ENCODE assay signal across 8 cellular contexts in the genomic region with DNA sequence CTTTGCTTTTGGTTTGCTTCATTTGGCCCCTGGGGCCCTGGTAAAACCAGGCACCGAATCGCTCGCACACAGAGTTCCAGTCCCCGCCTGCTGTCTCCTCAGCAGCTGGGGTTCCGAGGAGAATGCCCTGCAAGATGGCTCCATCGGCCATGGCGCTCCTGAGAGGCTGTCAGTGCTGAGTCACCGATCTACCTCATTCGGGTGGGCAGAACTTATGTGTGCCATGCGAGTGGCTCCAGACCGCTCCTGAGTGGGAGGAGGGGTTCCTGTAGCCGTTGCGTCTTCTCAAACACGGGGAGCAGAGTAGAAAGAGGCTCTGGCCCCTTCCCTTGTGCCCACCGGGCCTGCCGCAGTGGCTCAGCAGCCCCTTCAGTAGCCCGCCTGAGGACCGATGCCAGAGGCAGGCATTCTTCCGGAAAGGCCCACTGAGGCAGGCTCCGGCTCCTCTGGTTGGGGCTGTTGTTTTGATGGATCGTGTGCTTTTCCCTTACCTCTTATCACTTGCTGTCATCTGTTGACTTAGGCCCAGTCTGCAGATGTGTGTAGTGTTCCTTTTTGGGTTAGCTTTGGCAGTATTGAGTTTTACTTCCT. TPM values are rescaled to one million over a fixed set of nuclear protein-coding genes. Genes with fewer than 3 reads are reported as not detected.
DNase-seq lines count a peak whose midpoint lies in the region; ATAC-seq and TF ChIP-seq lines count a peak whose summit lies in the region.

No MANE protein-coding gene starts in this region.

- peak overlapping the region; percentile 26; the same call in 1 of the 2 replicates for H2BK120ac ChIP-seq in IMR-90 (ENCODE audit: low read depth, low read length)

- H3K14ac ChIP-seq in IMR-90 (replicated peaks; ENCODE audit: low read depth, low read length), result peak overlapping the region; percentile 82

- no peak for TF ChIP-seq RAD21 in IMR-90 (IDR thresholded peaks at IDR 0.05; ENCODE audit: low read length)

- CTCF ChIA-PET in IMR-90 (lab: Yijun Ruan, JAX), result interaction anchor here (1.0 to 1.5 kb wide), 2 partner anchors 11 kb away, joined by 5 to 6 read pairs; no protein-coding TSS in a partner anchor

- TF ChIP-seq POLR2A in IMR-90 (IDR thresholded peaks at IDR 0.05; ENCODE audit: low read depth, low read length), result peak; percentile 91

- in situ Hi-C loops in IMR-90 (cut with MboI; ENCODE audit: low sequenced_read_pairs), result no loop called here

- H3K4me2 ChIP-seq in IMR-90 (ENCODE audit: low read depth, low read length), result peak overlapping the region; percentile 69

- ATAC-seq in GM19035 (IDR thresholded peaks at IDR 0.05; ENCODE audit: unreplicated experiment) (peak; percentile 25), IMR-90 (ENCODE audit: low read depth) (peak; percentile 77), HG02763 (IDR thresholded peaks at IDR 0.05; ENCODE audit: unreplicated experiment) (no peak)

- peaks cover 4% of the 10 kb centered on the region; the same call in 1 of the 2 replicates for H3K9me1 ChIP-seq in IMR-90 (ENCODE audit: insufficient read depth, low read length)

- WGBS in IMR-90 (ENCODE audit: extremely low coverage in 2 of 2, insufficient read length in 1 of 2), 2 experiments, result 5% methylated on average over 11 of the region's 21 CpGs; no CpG with 5 or more reads in 1 of the 2 experiments

- H3K36me3 ChIP-seq in IMR-90 (ENCODE audit: control insufficient read depth, insufficient read depth, low read length), result peaks cover 35% of the 10 kb centered on the region

- H2BK5ac ChIP-seq in IMR-90 (ENCODE audit: low read depth, low read length, poor library complexity, severe bottlenecking), result peak overlapping the region; percentile 64

- peaks cover 13% of the 10 kb centered on the region for H3K36me3 Mint-ChIP-seq in brain

- H4K8ac ChIP-seq in IMR-90 (ENCODE audit: low read depth in 2 of 2, low read length in 2 of 2), result peak overlapping the region; percentile 79 to 84

- POLR2A ChIA-PET in IMR-90 (lab: Charles Lee; ENCODE audit: unreplicated experiment), result no interaction called here

- H3K9ac ChIP-seq in IMR-90 (ENCODE audit: low read depth, low read length), result peak overlapping the region; percentile 85

- TF ChIP-seq CTCF in IMR-90 (conservative IDR thresholded peaks at IDR 0.05; ENCODE audit: low read depth, low read length) (no peak), brain (conservative IDR thresholded peaks at IDR 0.05) (no peak)

- no peaks in the 10 kb centered on the region for H3K27me3 ChIP-seq in IMR-90 (ENCODE audit: control insufficient read depth, insufficient read depth, low read length)

- H3K4me3 Mint-ChIP-seq in brain, result peak overlapping the region; percentile 98 to 100 (median 99)

- H3K27ac Mint-ChIP-seq in brain, result peak overlapping the region; percentile 99 to 100 (median 99)

- H2AFZ ChIP-seq in IMR-90 (replicated peaks; ENCODE audit: low read length, poor library complexity), result peak overlapping the region; percentile 99

- dilution Hi-C loops in IMR-90 (cut with HindIII; ENCODE audit: low sequenced_read_pairs, unreplicated experiment), result no loop called here

- peak overlapping the region; percentile 91 for H2AK5ac ChIP-seq in IMR-90 (ENCODE audit: low read depth, low read length)

- peak overlapping the region; percentile 95 for H3K4ac ChIP-seq in IMR-90 (ENCODE audit: low read depth, low read length)

- peak overlapping the region; percentile 89 for H3K56ac ChIP-seq in IMR-90 (ENCODE audit: extremely low read depth, insufficient read depth, low read length)

- no peaks in the 10 kb centered on the region for H3K9me3 ChIP-seq in IMR-90 (ENCODE audit: control insufficient read depth, insufficient read depth, low read length)

- H3K4me1 ChIP-seq in IMR-90 (ENCODE audit: control insufficient read depth, insufficient read depth, low read length), result peaks cover 12% of the 10 kb centered on the region

- BruUV-seq in IMR-90 (replicated peaks; lab: Mats Ljungman, UMichigan), result no TSS peak

- no peak overlapping the region for H2BK20ac ChIP-seq in IMR-90 (ENCODE audit: low read depth, low read length)

- H3K79me1 ChIP-seq in IMR-90 (ENCODE audit: low read depth in 1 of 2, low read length in 2 of 2), result peaks cover 0 to 55% of the 10 kb centered on the region in 2 experiments; a peak in 2 of 4 replicates

- no peaks in the 10 kb centered on the region for H3K9me3 Mint-ChIP-seq in brain

- H3K27ac ChIP-seq in IMR-90 (ENCODE audit: insufficient read depth, low read length), result peak overlapping the region; percentile 84

- peak overlapping the region; percentile 76 for H3K4me3 ChIP-seq in IMR-90 (ENCODE audit: insufficient read depth, low read depth, low read length)

- H4K20me1 ChIP-seq in IMR-90 (ENCODE audit: insufficient read depth, low read length), result peaks cover 54% of the 10 kb centered on the region

- H2BK15ac ChIP-seq in IMR-90 (ENCODE audit: low read depth, low read length), result no peak overlapping the region

- no peak overlapping the region; the same call in 1 of the 2 replicates for H3K18ac ChIP-seq in IMR-90 (ENCODE audit: low read depth, low read length)

- peak overlapping the region; percentile 100 for H2AK9ac ChIP-seq in IMR-90 (replicated peaks; ENCODE audit: low read depth, low read length, poor library complexity)

- H3K23ac ChIP-seq in IMR-90 (ENCODE audit: low read depth, low read length), result peak overlapping the region; percentile 72

- H4K91ac ChIP-seq in IMR-90 (ENCODE audit: insufficient read depth, low read depth, low read length), result peak overlapping the region; percentile 89

- H3K4me1 Mint-ChIP-seq in brain, result peaks cover 47% of the 10 kb centered on the region

- peak overlapping the region; percentile 43 for H4K5ac ChIP-seq in IMR-90 (ENCODE audit: low read depth, low read length)

- peak; percentile 90 for DNase-seq in AG08395 (ENCODE audit: low spot score)
- DNase-seq in IMR-90, result peak; percentile 89
- DNase-seq in UCSD-AML1 (lab: John Stamatoyannopoulos, UW; ENCODE audit: unreplicated experiment), result peak; percentile 52
- DNase-seq in kidney glomerular epithelial cell (lab: John Stamatoyannopoulos, UW), result peak; percentile 67
- peak; percentile 75 for DNase-seq in stimulated activated CD4-positive, alpha-beta T cell treated with anti-CD3 and anti-CD28 coated beads, Interleukin-2, amount 100 ng/mL, for 4 hours (ENCODE audit: low read depth)

- intact Hi-C loops in IMR-90 (cut with micrococcal nuclease), result no loop called here

- peaks cover 9% of the 10 kb centered on the region for H3K27me3 Mint-ChIP-seq in brain

TF ChIP-seq in IMR-90, 13 proteins besides CTCF, POLR2A, EP300 and RAD21 (continues in another document):
- TF ChIP-seq, protein P1, sequence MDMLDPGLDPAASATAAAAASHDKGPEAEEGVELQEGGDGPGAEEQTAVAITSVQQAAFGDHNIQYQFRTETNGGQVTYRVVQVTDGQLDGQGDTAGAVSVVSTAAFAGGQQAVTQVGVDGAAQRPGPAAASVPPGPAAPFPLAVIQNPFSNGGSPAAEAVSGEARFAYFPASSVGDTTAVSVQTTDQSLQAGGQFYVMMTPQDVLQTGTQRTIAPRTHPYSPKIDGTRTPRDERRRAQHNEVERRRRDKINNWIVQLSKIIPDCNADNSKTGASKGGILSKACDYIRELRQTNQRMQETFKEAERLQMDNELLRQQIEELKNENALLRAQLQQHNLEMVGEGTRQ (IDR thresholded peaks at IDR 0.05; ENCODE audit: low read depth, low read length), result no peak
- TF ChIP-seq, protein P2, sequence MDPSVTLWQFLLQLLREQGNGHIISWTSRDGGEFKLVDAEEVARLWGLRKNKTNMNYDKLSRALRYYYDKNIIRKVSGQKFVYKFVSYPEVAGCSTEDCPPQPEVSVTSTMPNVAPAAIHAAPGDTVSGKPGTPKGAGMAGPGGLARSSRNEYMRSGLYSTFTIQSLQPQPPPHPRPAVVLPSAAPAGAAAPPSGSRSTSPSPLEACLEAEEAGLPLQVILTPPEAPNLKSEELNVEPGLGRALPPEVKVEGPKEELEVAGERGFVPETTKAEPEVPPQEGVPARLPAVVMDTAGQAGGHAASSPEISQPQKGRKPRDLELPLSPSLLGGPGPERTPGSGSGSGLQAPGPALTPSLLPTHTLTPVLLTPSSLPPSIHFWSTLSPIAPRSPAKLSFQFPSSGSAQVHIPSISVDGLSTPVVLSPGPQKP (IDR thresholded peaks at IDR 0.05; ENCODE audit: borderline replicate concordance, low read depth, low read length), result no peak
- TF ChIP-seq FOS (IDR thresholded peaks at IDR 0.05; ENCODE audit: low read depth, low read length), result peak; percentile 62
- TF ChIP-seq RCOR1 (IDR thresholded peaks at IDR 0.05; ENCODE audit: insufficient replicate concordance, low read length), result no peak
- peak; percentile 52 for TF ChIP-seq MAFK (IDR thresholded peaks at IDR 0.05; ENCODE audit: low read depth, low read length)
- TF ChIP-seq BHLHE40 (IDR thresholded peaks at IDR 0.05; ENCODE audit: low read depth, low read length), result no peak
- no peak for TF ChIP-seq RFX5 (IDR thresholded peaks at IDR 0.05; ENCODE audit: low read depth, low read length)

RNA-seq across cellular contexts. Expression of a gene that starts 0.9 kb away (rescaled TPM):
- 26.2 and 26.9 TPM in 2 replicates for total RNA-seq in IMR-90 (2012; rRNA removed)
- polyA plus RNA-seq in IMR-90 (2012; rRNA removed) (77.0 and 80.0 TPM in 2 replicates), brain (ENCODE audit: insufficient read depth, low read depth, low replicate concordance) (15.7 TPM)
- 51.8 and 111 TPM in 2 replicates for polyA plus RNA-seq in IMR-90 (2012; cell fraction: cytosol; rRNA removed)
- 105 and 225 TPM in 2 replicates for polyA plus RNA-seq in IMR-90 (2012; cell fraction: nucleus; rRNA removed; ENCODE audit: low replicate concordance)

RNA-seq across cellular contexts. Expression of a gene that starts 6.2 kb away (rescaled TPM):
- total RNA-seq in IMR-90 (2012; rRNA removed), result 100 and 103 TPM in 2 replicates
- 40.3 and 46.2 TPM in 2 replicates for polyA plus RNA-seq in IMR-90 (2012; rRNA removed)
- 20.3 and 26.3 TPM in 2 replicates for polyA plus RNA-seq in IMR-90 (2012; cell fraction: cytosol; rRNA removed)
- 31.5 and 41.9 TPM in 2 replicates for polyA plus RNA-seq in IMR-90 (2012; cell fraction: nucleus; rRNA removed; ENCODE audit: low replicate concordance)
- polyA plus RNA-seq in brain (ENCODE audit: insufficient read depth, low read depth, low replicate concordance), result 38.1 TPM

RNA-seq across cellular contexts. Expression of a gene that starts 15.3 kb away (rescaled TPM):
- total RNA-seq in IMR-90 (2012; rRNA removed), result 33.1 and 37.5 TPM in 2 replicates
- polyA plus RNA-seq in IMR-90 (2012; rRNA removed) (43.8 and 48.5 TPM in 2 replicates), brain (ENCODE audit: insufficient read depth, low read depth, low replicate concordance) (42.2 TPM)
- 28.8 and 30.9 TPM in 2 replicates for polyA plus RNA-seq in IMR-90 (2012; cell fraction: cytosol; rRNA removed)
- polyA plus RNA-seq in IMR-90 (2012; cell fraction: nucleus; rRNA removed; ENCODE audit: low replicate concordance), result 250 and 259 TPM in 2 replicates

RNA-seq across cellular contexts. Expression of a gene that starts 22.9 kb away (rescaled TPM):
- not detected in 2 replicates for total RNA-seq in IMR-90 (2012; rRNA removed)
- polyA plus RNA-seq in IMR-90 (2012; rRNA removed), result not detected in 2 replicates
- not detected in 2 replicates for polyA plus RNA-seq in IMR-90 (2012; cell fraction: cytosol; rRNA removed)
- not detected in 2 replicates for polyA plus RNA-seq in IMR-90 (2012; cell fraction: nucleus; rRNA removed; ENCODE audit: low replicate concordance)
- not detected for polyA plus RNA-seq in brain (ENCODE audit: insufficient read depth, low read depth, low replicate concordance)

RNA-seq across cellular contexts. Expression of a gene that starts 46.2 kb away (rescaled TPM):
- not detected in 2 replicates for total RNA-seq in IMR-90 (2012; rRNA removed)
- polyA plus RNA-seq in IMR-90 (2012; rRNA removed), result not detected in 2 replicates
- not detected in 2 replicates for polyA plus RNA-seq in IMR-90 (2012; cell fraction: cytosol; rRNA removed)
- polyA plus RNA-seq in IMR-90 (2012; cell fraction: nucleus; rRNA removed; ENCODE audit: low replicate concordance), result not detected in 2 replicates
- not detected for polyA plus RNA-seq in brain (ENCODE audit: insufficient read depth, low read depth, low replicate concordance)
